Comparison of ENCODE assay signal across 1 cellular context in genomic region chr1:16172964-16173446, GRCh38.
TF ChIP-seq lines count a peak whose summit lies in the region.

No MANE protein-coding gene starts in this region.

TF ChIP-seq in K562, 482 proteins besides CTCF, POLR2A, EP300 and RAD21 (continued from another document):
- TF ChIP-seq GTF3C2 (IDR thresholded peaks at IDR 0.05; ENCODE audit: borderline replicate concordance, extremely low read depth, insufficient read length), result no peak
- no peak for TF ChIP-seq SMAD1 (IDR thresholded peaks at IDR 0.05; ENCODE audit: low read depth, low read length, partially characterized antibody)
- no peak for TF ChIP-seq ZNF408 (CRISPR knock-in tag; IDR thresholded peaks at IDR 0.05; ENCODE audit: low read depth)
- no peak for TF ChIP-seq BDP1 (IDR thresholded peaks at IDR 0.05; ENCODE audit: insufficient read depth, insufficient read length)
- no peak for TF ChIP-seq ZNF41 (CRISPR knock-in tag; conservative IDR thresholded peaks at IDR 0.05)
- no peak; a peak in 1 of 4 replicates for TF ChIP-seq SRF (CRISPR knock-in tag; IDR thresholded peaks at IDR 0.05)
- TF ChIP-seq U2AF1 (optimal IDR thresholded peaks at IDR 0.05; ENCODE audit: low read depth, low read length), result no peak
- TF ChIP-seq MITF (IDR thresholded peaks at IDR 0.05), result no peak
- no peak for TF ChIP-seq CLOCK (CRISPR knock-in tag; IDR thresholded peaks at IDR 0.05; ENCODE audit: borderline replicate concordance)
- TF ChIP-seq PYGO2 (tag; IDR thresholded peaks at IDR 0.05), result no peak
- no peak for TF ChIP-seq SMARCB1 (IDR thresholded peaks at IDR 0.05; ENCODE audit: insufficient read length, low read depth)
- no peak for TF ChIP-seq RBM15 (IDR thresholded peaks at IDR 0.05; ENCODE audit: insufficient read depth, low read length)
- TF ChIP-seq ZBTB9 (CRISPR knock-in tag; IDR thresholded peaks at IDR 0.05), result no peak
- TF ChIP-seq ZNF354B (CRISPR knock-in tag; IDR thresholded peaks at IDR 0.05), result no peak
- no peak for TF ChIP-seq ZNF717 (CRISPR knock-in tag; IDR thresholded peaks at IDR 0.05)
- TF ChIP-seq E2F6 (IDR thresholded peaks at IDR 0.05; ENCODE audit: borderline replicate concordance in 1 of 2, extremely low read depth in 1 of 2, insufficient read depth in 1 of 2, insufficient read length in 1 of 2, low read depth in 1 of 2, low read length in 1 of 2, poor library complexity in 1 of 2, severe bottlenecking in 1 of 2), result peak in 1 of 2 experiments; percentile 26
- no peak for TF ChIP-seq NFATC3 (IDR thresholded peaks at IDR 0.05)
- TF ChIP-seq L3MBTL2 (IDR thresholded peaks at IDR 0.05), result peak; percentile 69
- TF ChIP-seq RBM17 (IDR thresholded peaks at IDR 0.05; ENCODE audit: borderline replicate concordance, low read depth, low read length), result no peak
- TF ChIP-seq MXI1 (IDR thresholded peaks at IDR 0.05; ENCODE audit: low read depth, low read length), result no peak
- TF ChIP-seq PTBP1 (IDR thresholded peaks at IDR 0.05; ENCODE audit: low read depth, low read length), result no peak
- TF ChIP-seq RBBP5 (IDR thresholded peaks at IDR 0.05; ENCODE audit: borderline replicate concordance, insufficient read depth, low read length, poor library complexity, severe bottlenecking), result peak; percentile 67
- no peak for TF ChIP-seq KDM4B (IDR thresholded peaks at IDR 0.05; ENCODE audit: borderline replicate concordance in 2 of 2, low read depth in 1 of 2)
- TF ChIP-seq NFRKB (IDR thresholded peaks at IDR 0.05; ENCODE audit: low read depth), result peak; percentile 75; the same call in 1 of the 2 replicates
- peak in 1 of 2 experiments; percentile 14; a peak in 1 of 4 replicates for TF ChIP-seq HDAC1 (IDR thresholded peaks at IDR 0.05)
- TF ChIP-seq ERF (CRISPR knock-in tag; IDR thresholded peaks at IDR 0.05), result no peak
- TF ChIP-seq ZBTB2 (IDR thresholded peaks at IDR 0.05), result peak; percentile 49; the same call in 1 of the 2 replicates
- TF ChIP-seq MAZ (CRISPR knock-in tag; conservative IDR thresholded peaks at IDR 0.05 in 1 of 2, IDR thresholded peaks at IDR 0.05 in 1 of 2), result peak; percentile 37 to 40; a peak in 3 of 4 replicates
- no peak for TF ChIP-seq STAT5A (IDR thresholded peaks at IDR 0.05; ENCODE audit: borderline replicate concordance, low read length)
- TF ChIP-seq WHSC1 (IDR thresholded peaks at IDR 0.05; ENCODE audit: low read length), result no peak
- peak; percentile 94 for TF ChIP-seq ZNF592 (IDR thresholded peaks at IDR 0.05)
- no peak for TF ChIP-seq HOXB6 (CRISPR knock-in tag; IDR thresholded peaks at IDR 0.05; ENCODE audit: borderline replicate concordance)
- TF ChIP-seq MCM7 (IDR thresholded peaks at IDR 0.05), result no peak
- TF ChIP-seq KLF10 (CRISPR knock-in tag; IDR thresholded peaks at IDR 0.05), result no peak
- no peak for TF ChIP-seq FOXJ2 (tag; IDR thresholded peaks at IDR 0.05)
- no peak for TF ChIP-seq ZFP1 (CRISPR knock-in tag; IDR thresholded peaks at IDR 0.05)
- TF ChIP-seq MTA3 (IDR thresholded peaks at IDR 0.05; ENCODE audit: borderline replicate concordance), result peak; percentile 86
- no peak for TF ChIP-seq NCOA6 (IDR thresholded peaks at IDR 0.05)
- TF ChIP-seq TSHZ1 (CRISPR knock-in tag; IDR thresholded peaks at IDR 0.05), result no peak
- no peak for TF ChIP-seq ZNF436 (CRISPR knock-in tag; IDR thresholded peaks at IDR 0.05)
- TF ChIP-seq CTCFL (IDR thresholded peaks at IDR 0.05; ENCODE audit: borderline replicate concordance, insufficient read depth, low read depth, low read length, poor library complexity, severe bottlenecking), result no peak
- peak; percentile 26; the same call in 1 of the 2 replicates for TF ChIP-seq BHLHE40 (IDR thresholded peaks at IDR 0.05; ENCODE audit: low read length)
- TF ChIP-seq SRSF7 (optimal IDR thresholded peaks at IDR 0.05; ENCODE audit: low read depth, low read length), result no peak
